1 cellular context compared by ENCODE assay signal in the genomic region with DNA sequence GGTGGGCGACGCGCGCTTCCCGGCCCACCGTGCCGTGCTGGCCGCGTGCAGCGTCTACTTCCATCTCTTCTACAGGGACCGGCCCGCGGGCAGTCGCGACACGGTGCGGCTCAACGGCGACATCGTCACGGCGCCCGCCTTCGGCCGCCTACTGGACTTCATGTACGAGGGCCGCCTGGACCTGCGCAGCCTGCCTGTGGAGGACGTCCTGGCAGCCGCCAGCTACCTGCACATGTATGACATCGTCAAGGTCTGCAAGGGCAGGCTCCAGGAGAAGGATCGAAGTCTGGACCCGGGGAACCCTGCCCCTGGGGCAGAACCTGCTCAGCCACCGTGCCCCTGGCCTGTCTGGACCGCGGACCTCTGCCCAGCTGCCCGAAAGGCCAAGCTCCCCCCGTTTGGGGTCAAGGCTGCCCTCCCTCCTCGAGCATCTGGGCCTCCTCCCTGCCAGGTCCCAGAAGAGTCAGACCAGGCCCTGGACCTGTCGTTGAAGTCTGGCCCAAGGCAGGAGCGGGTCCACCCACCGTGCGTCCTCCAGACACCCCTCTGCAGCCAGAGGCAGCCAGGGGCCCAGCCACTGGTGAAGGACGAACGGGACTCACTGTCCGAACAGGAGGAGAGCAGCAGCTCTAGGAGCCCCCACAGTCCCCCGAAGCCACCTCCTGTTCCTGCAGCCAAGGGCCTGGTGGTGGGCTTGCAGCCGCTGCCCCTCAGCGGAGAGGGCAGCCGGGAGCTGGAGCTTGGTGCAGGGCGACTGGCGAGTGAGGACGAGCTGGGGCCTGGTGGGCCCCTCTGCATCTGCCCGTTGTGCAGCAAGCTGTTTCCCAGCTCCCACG.
TF ChIP-seq lines count a peak whose summit lies in the region.

No MANE protein-coding gene starts in this region.

TF ChIP-seq in HepG2, 621 proteins besides CTCF, POLR2A, EP300 and RAD21 (continued from another document and continues in another):
- TF ChIP-seq, protein P1, sequence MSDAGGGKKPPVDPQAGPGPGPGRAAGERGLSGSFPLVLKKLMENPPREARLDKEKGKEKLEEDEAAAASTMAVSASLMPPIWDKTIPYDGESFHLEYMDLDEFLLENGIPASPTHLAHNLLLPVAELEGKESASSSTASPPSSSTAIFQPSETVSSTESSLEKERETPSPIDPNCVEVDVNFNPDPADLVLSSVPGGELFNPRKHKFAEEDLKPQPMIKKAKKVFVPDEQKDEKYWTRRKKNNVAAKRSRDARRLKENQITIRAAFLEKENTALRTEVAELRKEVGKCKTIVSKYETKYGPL (CRISPR knock-in tag; IDR thresholded peaks at IDR 0.05) = no peak
- TF ChIP-seq ZNF263 (CRISPR knock-in tag; IDR thresholded peaks at IDR 0.05) = no peak
- no peak for TF ChIP-seq IRF2 (CRISPR knock-in tag; IDR thresholded peaks at IDR 0.05)
- TF ChIP-seq HMG20B (CRISPR knock-in tag; conservative IDR thresholded peaks at IDR 0.05) = no peak
- TF ChIP-seq, protein P2, sequence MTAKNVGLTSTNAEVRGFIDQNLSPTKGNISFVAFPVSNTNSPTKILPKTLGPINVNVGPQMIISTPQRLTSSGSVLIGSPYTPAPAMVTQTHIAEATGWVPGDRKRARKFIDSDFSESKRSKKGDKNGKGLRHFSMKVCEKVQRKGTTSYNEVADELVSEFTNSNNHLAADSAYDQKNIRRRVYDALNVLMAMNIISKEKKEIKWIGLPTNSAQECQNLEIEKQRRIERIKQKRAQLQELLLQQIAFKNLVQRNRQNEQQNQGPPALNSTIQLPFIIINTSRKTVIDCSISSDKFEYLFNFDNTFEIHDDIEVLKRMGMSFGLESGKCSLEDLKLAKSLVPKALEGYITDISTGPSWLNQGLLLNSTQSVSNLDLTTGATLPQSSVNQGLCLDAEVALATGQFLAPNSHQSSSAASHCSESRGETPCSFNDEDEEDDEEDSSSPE (CRISPR knock-in tag; IDR thresholded peaks at IDR 0.05) = no peak
- no peak; the same call in 1 of the 2 replicates for TF ChIP-seq BORCS8-MEF2B (CRISPR knock-in tag; IDR thresholded peaks at IDR 0.05)
- TF ChIP-seq RCOR2 (CRISPR knock-in tag; IDR thresholded peaks at IDR 0.05) = no peak
- no peak for TF ChIP-seq MBNL3 (CRISPR knock-in tag; conservative IDR thresholded peaks at IDR 0.05)
- TF ChIP-seq, protein P3, sequence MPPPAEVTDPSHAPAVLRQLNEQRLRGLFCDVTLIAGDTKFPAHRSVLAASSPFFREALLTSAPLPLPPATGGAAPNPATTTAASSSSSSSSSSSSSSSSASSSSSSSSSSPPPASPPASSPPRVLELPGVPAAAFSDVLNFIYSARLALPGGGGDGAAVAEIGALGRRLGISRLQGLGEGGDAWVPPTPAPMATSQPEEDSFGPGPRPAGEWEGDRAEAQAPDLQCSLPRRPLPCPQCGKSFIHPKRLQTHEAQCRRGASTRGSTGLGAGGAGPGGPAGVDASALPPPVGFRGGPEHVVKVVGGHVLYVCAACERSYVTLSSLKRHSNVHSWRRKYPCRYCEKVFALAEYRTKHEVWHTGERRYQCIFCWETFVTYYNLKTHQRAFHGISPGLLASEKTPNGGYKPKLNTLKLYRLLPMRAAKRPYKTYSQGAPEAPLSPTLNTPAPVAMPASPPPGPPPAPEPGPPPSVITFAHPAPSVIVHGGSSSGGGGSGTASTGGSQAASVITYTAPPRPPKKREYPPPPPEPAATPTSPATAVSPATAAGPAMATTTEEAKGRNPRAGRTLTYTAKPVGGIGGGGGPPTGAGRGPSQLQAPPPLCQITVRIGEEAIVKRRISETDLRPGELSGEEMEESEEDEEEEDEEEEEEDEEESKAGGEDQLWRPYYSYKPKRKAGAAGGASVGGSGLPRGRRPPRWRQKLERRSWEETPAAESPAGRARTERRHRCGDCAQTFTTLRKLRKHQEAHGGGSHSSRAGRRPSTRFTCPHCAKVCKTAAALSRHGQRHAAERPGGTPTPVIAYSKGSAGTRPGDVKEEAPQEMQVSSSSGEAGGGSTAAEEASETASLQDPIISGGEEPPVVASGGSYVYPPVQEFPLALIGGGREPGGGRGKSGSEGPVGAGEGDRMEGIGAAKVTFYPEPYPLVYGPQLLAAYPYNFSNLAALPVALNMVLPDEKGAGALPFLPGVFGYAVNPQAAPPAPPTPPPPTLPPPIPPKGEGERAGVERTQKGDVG (CRISPR knock-in tag; IDR thresholded peaks at IDR 0.05; ENCODE audit: borderline replicate concordance) = no peak
- TF ChIP-seq ZNF3 (CRISPR knock-in tag; IDR thresholded peaks at IDR 0.05) = no peak
- no peak for TF ChIP-seq ZSCAN12 (CRISPR knock-in tag; IDR thresholded peaks at IDR 0.05)
- TF ChIP-seq NFIB (CRISPR knock-in tag; IDR thresholded peaks at IDR 0.05; ENCODE audit: borderline replicate concordance) = no peak
- TF ChIP-seq, protein P4, sequence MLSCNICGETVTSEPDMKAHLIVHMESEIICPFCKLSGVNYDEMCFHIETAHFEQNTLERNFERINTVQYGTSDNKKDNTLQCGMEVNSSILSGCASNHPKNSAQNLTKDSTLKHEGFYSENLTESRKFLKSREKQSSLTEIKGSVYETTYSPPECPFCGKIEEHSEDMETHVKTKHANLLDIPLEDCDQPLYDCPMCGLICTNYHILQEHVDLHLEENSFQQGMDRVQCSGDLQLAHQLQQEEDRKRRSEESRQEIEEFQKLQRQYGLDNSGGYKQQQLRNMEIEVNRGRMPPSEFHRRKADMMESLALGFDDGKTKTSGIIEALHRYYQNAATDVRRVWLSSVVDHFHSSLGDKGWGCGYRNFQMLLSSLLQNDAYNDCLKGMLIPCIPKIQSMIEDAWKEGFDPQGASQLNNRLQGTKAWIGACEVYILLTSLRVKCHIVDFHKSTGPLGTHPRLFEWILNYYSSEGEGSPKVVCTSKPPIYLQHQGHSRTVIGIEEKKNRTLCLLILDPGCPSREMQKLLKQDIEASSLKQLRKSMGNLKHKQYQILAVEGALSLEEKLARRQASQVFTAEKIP (CRISPR knock-in tag; IDR thresholded peaks at IDR 0.05; ENCODE audit: borderline replicate concordance) = no peak
- no peak for TF ChIP-seq KLF16 (CRISPR knock-in tag; IDR thresholded peaks at IDR 0.05)
- TF ChIP-seq CHD2 (IDR thresholded peaks at IDR 0.05; ENCODE audit: low read depth, low read length) = no peak
- TF ChIP-seq SALL1 (CRISPR knock-in tag; IDR thresholded peaks at IDR 0.05) = no peak
- TF ChIP-seq CREM (IDR thresholded peaks at IDR 0.05) = no peak
- TF ChIP-seq CREM (CRISPR knock-in tag; IDR thresholded peaks at IDR 0.05) = no peak
- TF ChIP-seq ZNF10 (CRISPR knock-in tag; IDR thresholded peaks at IDR 0.05; ENCODE audit: borderline replicate concordance, low read depth) = no peak
- TF ChIP-seq ZNF30 (CRISPR knock-in tag; IDR thresholded peaks at IDR 0.05) = no peak
- no peak for TF ChIP-seq ZNF839 (CRISPR knock-in tag; IDR thresholded peaks at IDR 0.05; ENCODE audit: borderline replicate concordance)
- TF ChIP-seq ZNF878 (CRISPR knock-in tag; IDR thresholded peaks at IDR 0.05) = no peak
- TF ChIP-seq, protein P5, sequence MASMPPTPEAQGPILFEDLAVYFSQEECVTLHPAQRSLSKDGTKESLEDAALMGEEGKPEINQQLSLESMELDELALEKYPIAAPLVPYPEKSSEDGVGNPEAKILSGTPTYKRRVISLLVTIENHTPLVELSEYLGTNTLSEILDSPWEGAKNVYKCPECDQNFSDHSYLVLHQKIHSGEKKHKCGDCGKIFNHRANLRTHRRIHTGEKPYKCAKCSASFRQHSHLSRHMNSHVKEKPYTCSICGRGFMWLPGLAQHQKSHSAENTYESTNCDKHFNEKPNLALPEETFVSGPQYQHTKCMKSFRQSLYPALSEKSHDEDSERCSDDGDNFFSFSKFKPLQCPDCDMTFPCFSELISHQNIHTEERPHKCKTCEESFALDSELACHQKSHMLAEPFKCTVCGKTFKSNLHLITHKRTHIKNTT (CRISPR knock-in tag; IDR thresholded peaks at IDR 0.05) = no peak
- TF ChIP-seq, protein P6, sequence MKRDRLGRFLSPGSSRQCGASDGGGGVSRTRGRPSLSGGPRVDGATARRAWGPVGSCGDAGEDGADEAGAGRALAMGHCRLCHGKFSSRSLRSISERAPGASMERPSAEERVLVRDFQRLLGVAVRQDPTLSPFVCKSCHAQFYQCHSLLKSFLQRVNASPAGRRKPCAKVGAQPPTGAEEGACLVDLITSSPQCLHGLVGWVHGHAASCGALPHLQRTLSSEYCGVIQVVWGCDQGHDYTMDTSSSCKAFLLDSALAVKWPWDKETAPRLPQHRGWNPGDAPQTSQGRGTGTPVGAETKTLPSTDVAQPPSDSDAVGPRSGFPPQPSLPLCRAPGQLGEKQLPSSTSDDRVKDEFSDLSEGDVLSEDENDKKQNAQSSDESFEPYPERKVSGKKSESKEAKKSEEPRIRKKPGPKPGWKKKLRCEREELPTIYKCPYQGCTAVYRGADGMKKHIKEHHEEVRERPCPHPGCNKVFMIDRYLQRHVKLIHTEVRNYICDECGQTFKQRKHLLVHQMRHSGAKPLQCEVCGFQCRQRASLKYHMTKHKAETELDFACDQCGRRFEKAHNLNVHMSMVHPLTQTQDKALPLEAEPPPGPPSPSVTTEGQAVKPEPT (CRISPR knock-in tag; IDR thresholded peaks at IDR 0.05; ENCODE audit: low read depth) = 0 out of 2 replicates have a peak, but pooled peaks have one; percentile 32
- TF ChIP-seq, protein P7, sequence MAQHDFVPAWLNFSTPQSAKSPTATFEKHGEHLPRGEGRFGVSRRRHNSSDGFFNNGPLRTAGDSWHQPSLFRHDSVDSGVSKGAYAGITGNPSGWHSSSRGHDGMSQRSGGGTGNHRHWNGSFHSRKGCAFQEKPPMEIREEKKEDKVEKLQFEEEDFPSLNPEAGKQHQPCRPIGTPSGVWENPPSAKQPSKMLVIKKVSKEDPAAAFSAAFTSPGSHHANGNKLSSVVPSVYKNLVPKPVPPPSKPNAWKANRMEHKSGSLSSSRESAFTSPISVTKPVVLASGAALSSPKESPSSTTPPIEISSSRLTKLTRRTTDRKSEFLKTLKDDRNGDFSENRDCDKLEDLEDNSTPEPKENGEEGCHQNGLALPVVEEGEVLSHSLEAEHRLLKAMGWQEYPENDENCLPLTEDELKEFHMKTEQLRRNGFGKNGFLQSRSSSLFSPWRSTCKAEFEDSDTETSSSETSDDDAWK (CRISPR knock-in tag; IDR thresholded peaks at IDR 0.05) = no peak
- no peak; the same call in 1 of the 2 replicates for TF ChIP-seq RBFOX2 (IDR thresholded peaks at IDR 0.05; ENCODE audit: low read depth, low read length)
- no peak for TF ChIP-seq ZNF605 (CRISPR knock-in tag; IDR thresholded peaks at IDR 0.05)
- no peak for TF ChIP-seq TBX3 (IDR thresholded peaks at IDR 0.05; ENCODE audit: borderline replicate concordance)
- no peak for TF ChIP-seq TRIM24 (CRISPR knock-in tag; IDR thresholded peaks at IDR 0.05)
- no peak for TF ChIP-seq TOPORS (CRISPR knock-in tag; IDR thresholded peaks at IDR 0.05)
- TF ChIP-seq ZNF7 (CRISPR knock-in tag; IDR thresholded peaks at IDR 0.05) = no peak
- TF ChIP-seq, protein P8, sequence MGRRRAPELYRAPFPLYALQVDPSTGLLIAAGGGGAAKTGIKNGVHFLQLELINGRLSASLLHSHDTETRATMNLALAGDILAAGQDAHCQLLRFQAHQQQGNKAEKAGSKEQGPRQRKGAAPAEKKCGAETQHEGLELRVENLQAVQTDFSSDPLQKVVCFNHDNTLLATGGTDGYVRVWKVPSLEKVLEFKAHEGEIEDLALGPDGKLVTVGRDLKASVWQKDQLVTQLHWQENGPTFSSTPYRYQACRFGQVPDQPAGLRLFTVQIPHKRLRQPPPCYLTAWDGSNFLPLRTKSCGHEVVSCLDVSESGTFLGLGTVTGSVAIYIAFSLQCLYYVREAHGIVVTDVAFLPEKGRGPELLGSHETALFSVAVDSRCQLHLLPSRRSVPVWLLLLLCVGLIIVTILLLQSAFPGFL (CRISPR knock-in tag; IDR thresholded peaks at IDR 0.05) = no peak
- no peak for TF ChIP-seq NFE2 (CRISPR knock-in tag; IDR thresholded peaks at IDR 0.05)
- TF ChIP-seq, protein P9, sequence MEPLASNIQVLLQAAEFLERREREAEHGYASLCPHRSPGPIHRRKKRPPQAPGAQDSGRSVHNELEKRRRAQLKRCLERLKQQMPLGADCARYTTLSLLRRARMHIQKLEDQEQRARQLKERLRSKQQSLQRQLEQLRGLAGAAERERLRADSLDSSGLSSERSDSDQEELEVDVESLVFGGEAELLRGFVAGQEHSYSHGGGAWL (CRISPR knock-in tag; IDR thresholded peaks at IDR 0.05) = no peak; the same call in 1 of the 2 replicates
- TF ChIP-seq, protein P10, sequence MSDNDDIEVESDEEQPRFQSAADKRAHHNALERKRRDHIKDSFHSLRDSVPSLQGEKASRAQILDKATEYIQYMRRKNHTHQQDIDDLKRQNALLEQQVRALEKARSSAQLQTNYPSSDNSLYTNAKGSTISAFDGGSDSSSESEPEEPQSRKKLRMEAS (IDR thresholded peaks at IDR 0.05) = 0 out of 2 replicates have a peak, but pooled peaks have one; percentile 8
- TF ChIP-seq, protein P11, sequence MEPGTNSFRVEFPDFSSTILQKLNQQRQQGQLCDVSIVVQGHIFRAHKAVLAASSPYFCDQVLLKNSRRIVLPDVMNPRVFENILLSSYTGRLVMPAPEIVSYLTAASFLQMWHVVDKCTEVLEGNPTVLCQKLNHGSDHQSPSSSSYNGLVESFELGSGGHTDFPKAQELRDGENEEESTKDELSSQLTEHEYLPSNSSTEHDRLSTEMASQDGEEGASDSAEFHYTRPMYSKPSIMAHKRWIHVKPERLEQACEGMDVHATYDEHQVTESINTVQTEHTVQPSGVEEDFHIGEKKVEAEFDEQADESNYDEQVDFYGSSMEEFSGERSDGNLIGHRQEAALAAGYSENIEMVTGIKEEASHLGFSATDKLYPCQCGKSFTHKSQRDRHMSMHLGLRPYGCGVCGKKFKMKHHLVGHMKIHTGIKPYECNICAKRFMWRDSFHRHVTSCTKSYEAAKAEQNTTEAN (CRISPR knock-in tag; conservative IDR thresholded peaks at IDR 0.05) = no peak
- no peak for TF ChIP-seq ZNF773 (CRISPR knock-in tag; IDR thresholded peaks at IDR 0.05; ENCODE audit: borderline replicate concordance)
- TF ChIP-seq, protein P12, sequence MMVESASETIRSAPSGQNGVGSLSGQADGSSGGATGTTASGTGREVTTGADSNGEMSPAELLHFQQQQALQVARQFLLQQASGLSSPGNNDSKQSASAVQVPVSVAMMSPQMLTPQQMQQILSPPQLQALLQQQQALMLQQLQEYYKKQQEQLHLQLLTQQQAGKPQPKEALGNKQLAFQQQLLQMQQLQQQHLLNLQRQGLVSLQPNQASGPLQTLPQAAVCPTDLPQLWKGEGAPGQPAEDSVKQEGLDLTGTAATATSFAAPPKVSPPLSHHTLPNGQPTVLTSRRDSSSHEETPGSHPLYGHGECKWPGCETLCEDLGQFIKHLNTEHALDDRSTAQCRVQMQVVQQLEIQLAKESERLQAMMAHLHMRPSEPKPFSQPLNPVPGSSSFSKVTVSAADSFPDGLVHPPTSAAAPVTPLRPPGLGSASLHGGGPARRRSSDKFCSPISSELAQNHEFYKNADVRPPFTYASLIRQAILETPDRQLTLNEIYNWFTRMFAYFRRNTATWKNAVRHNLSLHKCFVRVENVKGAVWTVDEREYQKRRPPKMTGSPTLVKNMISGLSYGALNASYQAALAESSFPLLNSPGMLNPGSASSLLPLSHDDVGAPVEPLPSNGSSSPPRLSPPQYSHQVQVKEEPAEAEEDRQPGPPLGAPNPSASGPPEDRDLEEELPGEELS (CRISPR knock-in tag; IDR thresholded peaks at IDR 0.05) = no peak
- TF ChIP-seq, protein P13, sequence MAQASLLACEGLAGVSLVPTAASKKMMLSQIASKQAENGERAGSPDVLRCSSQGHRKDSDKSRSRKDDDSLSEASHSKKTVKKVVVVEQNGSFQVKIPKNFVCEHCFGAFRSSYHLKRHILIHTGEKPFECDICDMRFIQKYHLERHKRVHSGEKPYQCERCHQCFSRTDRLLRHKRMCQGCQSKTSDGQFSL (CRISPR knock-in tag; IDR thresholded peaks at IDR 0.05) = no peak
- TF ChIP-seq ZNF441 (CRISPR knock-in tag; IDR thresholded peaks at IDR 0.05; ENCODE audit: borderline replicate concordance) = no peak
